ENCODE assay signal across 8 cellular contexts in the genomic region with DNA sequence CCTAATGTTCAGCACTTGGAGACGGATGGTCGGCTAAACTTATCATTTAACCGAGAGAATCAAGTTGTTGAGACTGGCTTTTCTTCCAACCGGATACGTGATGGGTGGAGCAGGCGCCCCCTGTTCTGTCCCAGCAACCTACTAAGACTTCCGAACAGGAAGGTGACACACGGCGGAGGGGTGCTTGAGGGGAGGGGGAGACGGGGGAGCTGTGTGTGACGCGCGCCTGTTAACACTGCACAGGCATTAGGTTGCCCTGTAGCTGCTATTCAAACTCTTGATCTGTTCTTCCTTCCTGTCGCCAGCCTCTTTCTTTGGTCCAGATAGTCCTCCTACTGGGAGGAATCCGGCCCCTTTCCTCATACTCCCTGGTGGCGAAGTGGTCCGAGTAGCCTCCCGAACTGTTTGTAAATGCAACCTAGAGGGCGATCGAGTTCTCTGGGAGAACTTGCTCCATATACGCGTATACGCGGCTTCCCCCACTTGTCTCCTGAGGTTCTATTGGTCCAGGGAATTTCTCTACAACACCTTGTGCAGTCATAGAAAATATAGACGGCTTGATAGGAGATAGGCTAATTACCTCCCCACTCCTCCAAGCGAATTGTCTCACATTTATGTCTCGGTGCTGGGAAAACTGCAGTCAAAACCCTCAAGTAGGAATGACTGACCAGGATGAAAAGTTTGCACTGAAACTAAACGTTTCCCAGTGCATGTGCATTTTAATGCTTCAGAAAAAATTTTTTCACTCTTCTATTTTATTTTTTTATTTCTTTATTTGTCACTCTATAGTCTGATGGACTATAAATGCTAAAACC.
DNase-seq lines count a peak whose midpoint lies in the region; TF ChIP-seq lines count a peak whose summit lies in the region.

No MANE protein-coding gene starts in this region.

- peak; percentile 87 for DNase-seq in AML-193 (lab: John Stamatoyannopoulos, UW)
- DNase-seq in NOMO-1 treated with dmso at 0.1 percent for 144 hours (lab: John Stamatoyannopoulos, UW; ENCODE audit: unreplicated experiment): peak; percentile 62
- DNase-seq in activated T-cell treated with anti-CD3 and anti-CD28 coated beads for 24 hours (ENCODE audit: low read depth): peak; percentile 69
- DNase-seq in epidermal melanocyte (ENCODE audit: insufficient read length, low spot score): peak; percentile 89
- DNase-seq in stimulated activated CD8-positive, alpha-beta memory T cell treated with anti-CD3 and anti-CD28 coated beads, Interleukin-12 subunit alpha, Interleukin-12 subunit beta, amount 100 ng/mL, for 4 hours (ENCODE audit: low read depth): peak; percentile 68
- no peak for DNase-seq in DMS79 treated with DMSO at 0.1 percent for 48 hours (lab: John Stamatoyannopoulos, UW)

- CTCF ChIA-PET in HEK293 (lab: Yijun Ruan, JAX): interaction anchor here (0.5 to 4.6 kb wide), 30 partner anchors 15 to 1205 kb away, joined by 3 to 47 read pairs (median 4); partner anchors contain the start of gene SGK1

- POLR2A ChIA-PET in HEK293 (lab: Yijun Ruan, JAX): no interaction called here

- H3K9me3 ChIP-seq in HEK293 (ENCODE audit: control insufficient read depth, insufficient read depth, low read depth, low read length) (no peaks in the 10 kb centered on the region), mesodermal cell (ENCODE audit: control insufficient read depth, low read length) (no peaks in the 10 kb centered on the region)

- H3K27ac ChIP-seq in HEK293 (ENCODE audit: extremely low read depth, low read depth, low read length) (no peak overlapping the region; the same call in 1 of the 2 replicates), mesodermal cell (ENCODE audit: low read depth, low read length, severe bottlenecking) (peak overlapping the region; percentile 55)

- TF ChIP-seq CTCF in HEK293 (tag by site-specific recombination; IDR thresholded peaks at IDR 0.05): peak; percentile 94

- H3K36me3 ChIP-seq in HEK293 (ENCODE audit: control insufficient read depth in 2 of 2, insufficient read depth in 1 of 2, low read length in 2 of 2): peaks cover 0 to under 1% of the 10 kb centered on the region in 2 experiments; a peak in 1 of 3 replicates
- H3K36me3 ChIP-seq in mesodermal cell (ENCODE audit: control insufficient read depth, insufficient read depth, low read length): peaks cover 5% of the 10 kb centered on the region

- WGBS in mesodermal cell (ENCODE audit: insufficient coverage in 2 of 2), 2 experiments: 10 to 13% methylated on average over 17 to 19 of the region's 28 CpGs

- H3K4me3 ChIP-seq in HEK293 (ENCODE audit: low read depth, low read length): peak overlapping the region; percentile 18
- no peak overlapping the region for H3K4me3 ChIP-seq in mesodermal cell (ENCODE audit: extremely low read depth, insufficient read depth, low read length, poor library complexity, severe bottlenecking)

- H3K4me1 ChIP-seq in HEK293 (ENCODE audit: control insufficient read depth, insufficient read depth, low read length) (peaks cover 4% of the 10 kb centered on the region; the same call in 1 of the 2 replicates), mesodermal cell (ENCODE audit: control insufficient read depth, insufficient read depth, low read length, poor library complexity, severe bottlenecking) (peaks cover 19% of the 10 kb centered on the region)

TF ChIP-seq in HEK293, 187 proteins besides CTCF, POLR2A, EP300 and RAD21:
- TF ChIP-seq ZNF580 (tag by site-specific recombination; IDR thresholded peaks at IDR 0.05) (no peak), ZBTB48 (tag by site-specific recombination; IDR thresholded peaks at IDR 0.05) (peak; percentile 40; the same call in 1 of the 2 replicates), ZNF138 (tag by site-specific recombination; IDR thresholded peaks at IDR 0.05; ENCODE audit: borderline replicate concordance) (no peak), WT1 (tag by site-specific recombination; IDR thresholded peaks at IDR 0.05) (no peak), IKZF3 (tag by site-specific recombination; IDR thresholded peaks at IDR 0.05) (peak; percentile 78), ZNF600 (tag by site-specific recombination; IDR thresholded peaks at IDR 0.05) (0 out of 2 replicates have a peak, but pooled peaks have one; percentile 29), ZNF654 (tag by site-specific recombination; IDR thresholded peaks at IDR 0.05; ENCODE audit: low read depth) (peak; percentile 46), ZEB2 (tag by site-specific recombination; IDR thresholded peaks at IDR 0.05) (peak; percentile 45; the same call in 1 of the 2 replicates), ZNF837 (tag by site-specific recombination; IDR thresholded peaks at IDR 0.05) (no peak), ZNF335 (tag by site-specific recombination; conservative IDR thresholded peaks at IDR 0.05) (peak; percentile 32; the same call in 1 of the 2 replicates), GLIS2 (tag by site-specific recombination; IDR thresholded peaks at IDR 0.05) (peak; percentile 59), SP7 (tag by site-specific recombination; IDR thresholded peaks at IDR 0.05) (peak; percentile 51; the same call in 1 of the 2 replicates), OSR2 (tag by site-specific recombination; IDR thresholded peaks at IDR 0.05) (no peak), TRIM28 (IDR thresholded peaks at IDR 0.05; ENCODE audit: borderline replicate concordance, low read length) (peak; percentile 71; the same call in 1 of the 2 replicates), ZNF121 (tag by site-specific recombination; IDR thresholded peaks at IDR 0.05) (no peak), SP2 (tag by site-specific recombination; IDR thresholded peaks at IDR 0.05) (0 out of 2 replicates have a peak, but pooled peaks have one; percentile 8), ZNF555 (tag by site-specific recombination; conservative IDR thresholded peaks at IDR 0.05) (no peak), ZNF624 (tag by site-specific recombination; IDR thresholded peaks at IDR 0.05) (no peak), MZF1 (tag by site-specific recombination; IDR thresholded peaks at IDR 0.05; ENCODE audit: borderline replicate concordance) (0 out of 2 replicates have a peak, but pooled peaks have one; percentile 10), ZNF660 (tag by site-specific recombination; IDR thresholded peaks at IDR 0.05) (peak; percentile 67; the same call in 1 of the 2 replicates), ZNF221 (tag by site-specific recombination; IDR thresholded peaks at IDR 0.05; ENCODE audit: borderline replicate concordance) (no peak), PRDM10 (tag by site-specific recombination; IDR thresholded peaks at IDR 0.05) (peak; percentile 94), ZNF19 (tag by site-specific recombination; IDR thresholded peaks at IDR 0.05; ENCODE audit: low read depth) (no peak), ZBTB17 (tag by site-specific recombination; IDR thresholded peaks at IDR 0.05) (peak; percentile 79), ZNF664 (tag by site-specific recombination; IDR thresholded peaks at IDR 0.05) (no peak), ZNF571 (tag by site-specific recombination; IDR thresholded peaks at IDR 0.05) (no peak)
- TF ChIP-seq, protein P1, sequence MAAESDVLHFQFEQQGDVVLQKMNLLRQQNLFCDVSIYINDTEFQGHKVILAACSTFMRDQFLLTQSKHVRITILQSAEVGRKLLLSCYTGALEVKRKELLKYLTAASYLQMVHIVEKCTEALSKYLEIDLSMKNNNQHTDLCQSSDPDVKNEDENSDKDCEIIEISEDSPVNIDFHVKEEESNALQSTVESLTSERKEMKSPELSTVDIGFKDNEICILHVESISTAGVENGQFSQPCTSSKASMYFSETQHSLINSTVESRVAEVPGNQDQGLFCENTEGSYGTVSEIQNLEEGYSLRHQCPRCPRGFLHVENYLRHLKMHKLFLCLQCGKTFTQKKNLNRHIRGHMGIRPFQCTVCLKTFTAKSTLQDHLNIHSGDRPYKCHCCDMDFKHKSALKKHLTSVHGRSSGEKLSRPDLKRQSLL (tag by site-specific recombination; IDR thresholded peaks at IDR 0.05): peak; percentile 81
TF ChIP-seq in HEK293: peak in this region for 15.
